ENCODE assay signal across 32 cellular contexts in genomic region chrX:4706961-4707360, GRCh38.
DNase-seq lines count a peak whose midpoint lies in the region; ATAC-seq and TF ChIP-seq lines count a peak whose summit lies in the region.
"Had no signal": no experiment of that assay in that cellular context is flagged by ENCODE, and none has a peak within 500 bp of the region (broad histone marks: within the 10 kb centered on the region; RNA-seq: fewer than 3 reads in every experiment).

No MANE protein-coding gene starts in this region.

- peak; percentile 2 for DNase-seq in A172 (ENCODE audit: low spot score)
- DNase-seq in myocyte (ENCODE audit: low read depth) = peak; percentile 1
- peak; percentile 50 to 64 for DNase-seq in trophoblast cell
- peak; percentile 17 for DNase-seq in testis
- no peak for DNase-seq in GOT3 (lab: John Stamatoyannopoulos, UW)
- no peak for DNase-seq in midbrain (lab: John Stamatoyannopoulos, UW)
- DNase-seq in DMS79 (lab: John Stamatoyannopoulos, UW) = no peak
- DNase-seq: 8988T; ACHN; AML-193; BE2C; C1 segment of cervical spinal cord; Caco-2; Calu3; CD4-positive, alpha-beta memory T cell; CD4-positive, alpha-beta T cell; CD4-positive, CD25-positive, alpha-beta regulatory T cell; CD8-positive, alpha-beta memory T cell; CD8-positive, alpha-beta T cell; COR-L47; DMS 273 treated with DMSO at 0.1 percent for 48 hours; DMS153; DMS53; DMS79 treated with DMSO at 0.1 percent for 48 hours; DND-41; EL had no signal

- WGBS in trophoblast cell (ENCODE audit: extremely low coverage, insufficient coverage, insufficient read length) = no CpG with 5 or more reads among the region's 7 CpGs
- WGBS in testis, 2 donors = 64 to 92% methylated on average over 7 of the region's 7 CpGs

- H3K36me3 ChIP-seq in trophoblast cell (ENCODE audit: control insufficient read depth in 1 of 2, insufficient read depth in 2 of 2, low read length in 2 of 2) = no peaks in the 10 kb centered on the region
- no peaks in the 10 kb centered on the region for H3K36me3 ChIP-seq in testis (ENCODE audit: low read depth, missing control alignments)
- H3K36me3 ChIP-seq: BE2C; BLaER1; BLaER1 treated with 17β-estradiol and CSF1 and Interleukin-3, amounts not matched to agents 10 nM and 100 nM had no signal

- H2BK120ac ChIP-seq in trophoblast cell (ENCODE audit: insufficient read depth, low read length, poor library complexity) = no peak overlapping the region

- H3K18ac ChIP-seq in trophoblast cell (ENCODE audit: low read length) = no peak overlapping the region

- H2AFZ ChIP-seq in trophoblast cell (ENCODE audit: insufficient read depth, low read length, poor library complexity) = no peak overlapping the region

- H3K4me1 ChIP-seq in trophoblast cell (ENCODE audit: control insufficient read depth in 1 of 2, insufficient read depth in 2 of 2, low read length in 2 of 2) = peaks cover 2% of the 10 kb centered on the region in 2 experiments
- H3K4me1 ChIP-seq in testis = no peaks in the 10 kb centered on the region
- H3K4me1 ChIP-seq: A549, BE2C, BLaER1, Caco-2 had no signal

- no peak overlapping the region for H3K23ac ChIP-seq in trophoblast cell (ENCODE audit: low read length)

- H2AK5ac ChIP-seq in trophoblast cell (ENCODE audit: low read length) = no peak overlapping the region

- no peaks in the 10 kb centered on the region for H3K9me3 ChIP-seq in trophoblast cell (ENCODE audit: insufficient read depth, low read depth, low read length)
- no peaks in the 10 kb centered on the region for H3K9me3 ChIP-seq in testis
- H3K9me3 ChIP-seq: A549, BE2C, Caco-2 had no signal

- no peak overlapping the region for H4K12ac ChIP-seq in trophoblast cell (ENCODE audit: low read depth, low read length)

- H2BK5ac ChIP-seq in trophoblast cell (ENCODE audit: low read depth, low read length, poor library complexity) = no peak overlapping the region

- no peak overlapping the region for H3K14ac ChIP-seq in trophoblast cell (ENCODE audit: low read length)

- no peak overlapping the region for H3K9ac ChIP-seq in trophoblast cell (ENCODE audit: low read length)
- H3K9ac ChIP-seq: BLaER1; BLaER1 treated with 17β-estradiol and CSF1 and Interleukin-3, amounts not matched to agents 10 nM and 100 nM had no signal

- no peak for TF ChIP-seq CTCF in testis (IDR thresholded peaks at IDR 0.05)

- intact Hi-C loops in testis (cut with DNase I; ENCODE audit: low total_unique reads) = no loop called here

- H3K27ac ChIP-seq in trophoblast cell (ENCODE audit: low read depth, low read length) = no peak overlapping the region
- no peak overlapping the region for H3K27ac ChIP-seq in testis
- H3K27ac ChIP-seq: 22Rv1; A549; BLaER1; BLaER1 treated with 17β-estradiol and CSF1 and Interleukin-3, amounts not matched to agents 10 nM and 100 nM; C4-2B had no signal

- no peak overlapping the region for H3K4ac ChIP-seq in trophoblast cell (ENCODE audit: low read depth, low read length)

- H3K27me3 ChIP-seq in trophoblast cell (ENCODE audit: insufficient read depth, low read length) (no peaks in the 10 kb centered on the region), testis (no peaks in the 10 kb centered on the region)
- H3K27me3 ChIP-seq: BE2C; BLaER1; BLaER1 treated with 17β-estradiol and CSF1 and Interleukin-3, amounts not matched to agents 10 nM and 100 nM had no signal

- H4K91ac ChIP-seq in trophoblast cell (ENCODE audit: low read depth, low read length) = peak overlapping the region; percentile 6

- ATAC-seq in GM21723 (IDR thresholded peaks at IDR 0.05; ENCODE audit: unreplicated experiment) = no peak
- ATAC-seq: A549; CD8-positive, alpha-beta T cell had no signal

- no peak overlapping the region for H2BK12ac ChIP-seq in trophoblast cell (ENCODE audit: low read length)

- H3K4me3 ChIP-seq in trophoblast cell (ENCODE audit: low read depth, low read length) (no peak overlapping the region), testis (no peak overlapping the region)
- H3K4me3 ChIP-seq: A549; BLaER1; BLaER1 treated with 17β-estradiol and CSF1 and Interleukin-3, amounts not matched to agents 10 nM and 100 nM had no signal

- no peaks in the 10 kb centered on the region for H3K79me2 ChIP-seq in trophoblast cell (ENCODE audit: control insufficient read depth, insufficient read depth, low read length, poor library complexity)

- H4K8ac ChIP-seq in trophoblast cell (ENCODE audit: low read depth, low read length) = no peak overlapping the region

- no peak for TF ChIP-seq POLR2A in testis (IDR thresholded peaks at IDR 0.05)

- H3K79me1 ChIP-seq in trophoblast cell (ENCODE audit: low read length) = peaks cover 10% of the 10 kb centered on the region

- no peak overlapping the region for H3K4me2 ChIP-seq in trophoblast cell (ENCODE audit: low read length)
- H3K4me2 ChIP-seq: A549; BLaER1; BLaER1 treated with 17β-estradiol and CSF1 and Interleukin-3, amounts not matched to agents 10 nM and 100 nM had no signal

Comparison
In these comparisons a context has a peak if more than half of its experiments do, and no peak if none do; other contexts are left out.
1. DNase-seq: peak in A172 (single experiment), myocyte (single experiment), trophoblast cell (2 of 2) and testis (single experiment); none in GOT3 (single experiment), midbrain (single experiment) and DMS79 (single experiment).